Comparison of ENCODE assay signal across 8 cellular contexts in genomic region chr10:70887804-70888800, GRCh38. TPM values are rescaled to one million over a fixed set of nuclear protein-coding genes. Genes with fewer than 3 reads are reported as not detected.
DNase-seq lines count a peak whose midpoint lies in the region; ATAC-seq and TF ChIP-seq lines count a peak whose summit lies in the region.

TSS of gene PCBD1 (minus strand) at chr10:70888565. CDS start at chr10:70888533, 32 bp downstream.

- H3K27ac ChIP-seq in SJSA1 (peak within 1 kb of the TSS; percentile 35), ovary (peak within 1 kb of the TSS; percentile 91), thyroid gland (peak within 1 kb of the TSS; percentile 87 to 97 (median 89))

- H3K36me3 Mint-ChIP-seq in activated naive CD4-positive, alpha-beta T cell treated with anti-CD3 and anti-CD28 coated beads, Interleukin-2, amount 50 U/mL, for 24 hours, result peaks cover 3% of the 10 kb centered on the region

- TF ChIP-seq CTCF in ovary (IDR thresholded peaks at IDR 0.05), result no peak
- TF ChIP-seq CTCF in thyroid gland (IDR thresholded peaks at IDR 0.05), result no peak

- TF ChIP-seq POLR2A in ovary (IDR thresholded peaks at IDR 0.05) (peak; percentile 25), thyroid gland (IDR thresholded peaks at IDR 0.05) (peak; percentile 14 to 69)

- peak within 1 kb of the TSS; percentile 57 for H3K4me3 ChIP-seq in SJSA1
- peak within 1 kb of the TSS; percentile 77 for H3K4me3 ChIP-seq in ovary
- peak within 1 kb of the TSS in 2 of 3 donors; percentile 51 to 72 for H3K4me3 ChIP-seq in thyroid gland (replicated peaks in 1 of 3)

- H3K27me3 ChIP-seq in SJSA1 (replicated peaks) (no peaks in the 10 kb centered on the region), ovary (no peaks in the 10 kb centered on the region), thyroid gland (no peaks in the 10 kb centered on the region)

- H3K4me1 Mint-ChIP-seq in activated naive CD4-positive, alpha-beta T cell treated with anti-CD3 and anti-CD28 coated beads, Interleukin-2, amount 50 U/mL, for 24 hours, result no peaks in the 10 kb centered on the region

- H3K27me3 Mint-ChIP-seq in activated naive CD4-positive, alpha-beta T cell treated with anti-CD3 and anti-CD28 coated beads, Interleukin-2, amount 50 U/mL, for 24 hours, result no peaks in the 10 kb centered on the region

- intact Hi-C loops in head of caudate nucleus (cut with DNase I) (no loop called here), ovary (cut with DNase I) (loop anchor here in 2 of 4 donors (10.0 kb wide), 2 partner anchors 73 to 333 kb away; partner anchors contain the start of gene SGPL1 (in 1 of the 2)), thyroid gland (cut with DNase I) (no loop called here)

- TF ChIP-seq EP300 in ovary (IDR thresholded peaks at IDR 0.05), result no peak

- H3K36me3 ChIP-seq in SJSA1 (no peaks in the 10 kb centered on the region; the same call in 1 of the 2 replicates), ovary (no peaks in the 10 kb centered on the region), thyroid gland (peaks cover 9 to 10% of the 10 kb centered on the region in 2 donors)

- DNase-seq in COR-L47 (lab: John Stamatoyannopoulos, UW) (peak; percentile 43), HT1080 (ENCODE audit: low read depth) (no peak), SJSA1 (ENCODE audit: low read depth in 1 of 2, low spot score in 2 of 2) (peak; percentile 64 to 68), head of caudate nucleus (peak; percentile 14 to 86 (median 70)), ovary (peak; percentile 70 to 79 (median 74)), thyroid gland (peak; percentile 87 to 88)

- H3K27ac Mint-ChIP-seq in activated naive CD4-positive, alpha-beta T cell treated with anti-CD3 and anti-CD28 coated beads, Interleukin-2, amount 50 U/mL, for 24 hours, result peak within 1 kb of the TSS; percentile 88

- 0 to 1% (median 1%) methylated on average over 24 to 85 of the region's 85 CpGs for WGBS in ovary, 3 donors
- WGBS in thyroid gland, 2 donors, result 1 to 4% methylated on average over 6 to 8 of the region's 85 CpGs

- H3K9me3 ChIP-seq in SJSA1 (replicated peaks) (no peaks in the 10 kb centered on the region), ovary (no peaks in the 10 kb centered on the region), thyroid gland (no peaks in the 10 kb centered on the region)

- ATAC-seq in GM19463 (IDR thresholded peaks at IDR 0.05; ENCODE audit: unreplicated experiment), result peak; percentile 81

- H3K9me3 Mint-ChIP-seq in activated naive CD4-positive, alpha-beta T cell treated with anti-CD3 and anti-CD28 coated beads, Interleukin-2, amount 50 U/mL, for 24 hours, result no peaks in the 10 kb centered on the region

- H3K4me1 ChIP-seq in SJSA1 (replicated peaks), result peaks cover 28% of the 10 kb centered on the region
- peaks cover 10% of the 10 kb centered on the region for H3K4me1 ChIP-seq in ovary (ENCODE audit: insufficient read depth)
- H3K4me1 ChIP-seq in thyroid gland, result peaks cover 14% of the 10 kb centered on the region in 2 donors

- H3K4me3 Mint-ChIP-seq in activated naive CD4-positive, alpha-beta T cell treated with anti-CD3 and anti-CD28 coated beads, Interleukin-2, amount 50 U/mL, for 24 hours, result peak within 1 kb of the TSS; percentile 87

RNA-seq across cellular contexts. Expression of gene PCBD1, which starts in this region (rescaled TPM):
- total RNA-seq in HT1080 (2014; rRNA removed; shearing (Covaris generic)), result 9.9 and 11.8 TPM in 2 replicates
- polyA plus RNA-seq in HT1080 (2015; cell fraction: cytosol; rRNA removed), result 29.5 and 29.7 TPM in 2 replicates
- polyA plus RNA-seq in HT1080 (2015; cell fraction: nucleus; rRNA removed), result 5.9 and 8.7 TPM in 2 replicates
- total RNA-seq in SJSA1 (2014; rRNA removed; shearing (Covaris generic)), result 13.5 and 32.8 TPM in 2 replicates
- total RNA-seq in ovary (10 to 100 TPM; 25.5 to 86.6 (median 59.6) TPM), thyroid gland (100 to 1,000 TPM in 1 of 4 donors, 10 to 100 TPM in 3; 39.4 to 124 (median 86.8) TPM)
- 100 to 1,000 TPM in 1 of 2 donors, 10 to 100 TPM in 1; 62.7 to 104 TPM for polyA plus RNA-seq in ovary

Comparison
In these comparisons a context has a peak if more than half of its experiments do, and no peak if none do; other contexts are left out.
1. H3K27ac ChIP-seq: peak in every context shown above with its lines; median percentile 91 in ovary; 89 in thyroid gland; 35 in SJSA1.